ENCODE assay signal across 8 cellular contexts in genomic region chr9:4983541-4984165, GRCh38. TPM values are rescaled to one million over a fixed set of nuclear protein-coding genes. Genes with fewer than 3 reads are reported as not detected.
A peak's percentile ranks its signal among the peaks of the same experiment; 100 is the strongest.
DNase-seq lines count a peak whose midpoint lies in the region; ATAC-seq and TF ChIP-seq lines count a peak whose summit lies in the region.

No MANE protein-coding gene starts in this region.

- POLR2A ChIA-PET in activated CD8-positive, alpha-beta T cell treated with anti-CD3 and anti-CD28 coated beads for 36 hours (lab: Charles Lee) = interaction anchor here (0.7 to 2.2 kb wide), 4 partner anchors 13 to 641 kb away, joined by 3 to 19 read pairs (median 7); partner anchors contain the start of gene RCL1

- H3K4me3 ChIP-seq in kidney epithelial cell (ENCODE audit: low read depth, low read length) = peak overlapping the region; percentile 72
- H3K4me3 ChIP-seq in tibial artery = peak overlapping the region; percentile 78 to 97

- peaks cover 52% of the 10 kb centered on the region for H3K4me1 Mint-ChIP-seq in activated naive CD4-positive, alpha-beta T cell treated with anti-CD3 and anti-CD28 coated beads, Interleukin-2, amount 10 ng/mL, durations not matched to agents 7 days and 5 days
- peaks cover 52% of the 10 kb centered on the region for H3K4me1 Mint-ChIP-seq in activated CD8-positive, alpha-beta T cell treated with anti-CD3 and anti-CD28 coated beads for 36 hours (ENCODE audit: low read depth)

- H3K9me3 Mint-ChIP-seq in activated naive CD4-positive, alpha-beta T cell treated with anti-CD3 and anti-CD28 coated beads, Interleukin-2, amount 10 ng/mL, durations not matched to agents 7 days and 5 days = no peaks in the 10 kb centered on the region
- H3K9me3 Mint-ChIP-seq in activated CD8-positive, alpha-beta T cell treated with anti-CD3 and anti-CD28 coated beads for 36 hours = no peaks in the 10 kb centered on the region

- peak overlapping the region; percentile 94 to 99 for H3K27ac ChIP-seq in tibial artery

- peak overlapping the region; percentile 99 for H3K27ac Mint-ChIP-seq in activated naive CD4-positive, alpha-beta T cell treated with anti-CD3 and anti-CD28 coated beads, Interleukin-2, amount 10 ng/mL, durations not matched to agents 7 days and 5 days
- H3K27ac Mint-ChIP-seq in activated CD8-positive, alpha-beta T cell treated with anti-CD3 and anti-CD28 coated beads for 36 hours = peak overlapping the region; percentile 91

- no peaks in the 10 kb centered on the region for H3K27me3 ChIP-seq in kidney epithelial cell (ENCODE audit: control insufficient read depth, insufficient read depth, low read length)
- H3K27me3 ChIP-seq in tibial artery = no peaks in the 10 kb centered on the region

- in situ Hi-C loops in GM13977 (cut with MboI; ENCODE audit: low pct_unique_long_range_greater_than_20kb, low sequenced_read_pairs, unreplicated experiment) = loop anchor here (10.0 to 25.0 kb wide), 3 partner anchors 49 to 454 kb away; partner anchors contain the start of gene PLGRKT

- no peaks in the 10 kb centered on the region for H3K27me3 Mint-ChIP-seq in activated naive CD4-positive, alpha-beta T cell treated with anti-CD3 and anti-CD28 coated beads, Interleukin-2, amount 10 ng/mL, durations not matched to agents 7 days and 5 days
- H3K27me3 Mint-ChIP-seq in activated CD8-positive, alpha-beta T cell treated with anti-CD3 and anti-CD28 coated beads for 36 hours = no peaks in the 10 kb centered on the region

- no peak for DNase-seq in activated naive CD4-positive, alpha-beta T cell treated with anti-CD3 and anti-CD28 coated beads, Interleukin-2, amount 10 ng/mL, durations not matched to agents 7 days and 5 days
- DNase-seq in activated naive CD4-positive, alpha-beta T cell treated with anti-CD3 and anti-CD28 coated beads, Interleukin-2, amount 50 U/mL, for 16 hours = no peak
- DNase-seq in activated CD8-positive, alpha-beta T cell treated with anti-CD3 and anti-CD28 coated beads for 36 hours = no peak
- no peak for DNase-seq in kidney epithelial cell (ENCODE audit: low read depth)
- DNase-seq in tibial artery = no peak
- no peak for DNase-seq in GM13977 (ENCODE audit: low spot score)

- CTCF ChIA-PET in activated naive CD4-positive, alpha-beta T cell treated with anti-CD3 and anti-CD28 coated beads, Interleukin-2, amount 10 ng/mL, durations not matched to agents 7 days and 5 days (lab: Charles Lee) = interaction anchor here (0.8 kb wide), 1 partner anchor 189 kb away, joined by 3 read pairs; no protein-coding TSS in a partner anchor
- CTCF ChIA-PET in activated CD8-positive, alpha-beta T cell treated with anti-CD3 and anti-CD28 coated beads for 36 hours (lab: Charles Lee) = interaction anchor here (0.8 to 2.1 kb wide), 7 partner anchors 10 to 125 kb away, joined by 3 to 11 read pairs (median 5); no protein-coding TSS in a partner anchor

- peaks cover 0 to 50% (median 19%) of the 10 kb centered on the region in 4 donors for H3K4me1 ChIP-seq in tibial artery

- ATAC-seq in activated CD8-positive, alpha-beta T cell treated with anti-CD3 and anti-CD28 coated beads for 36 hours = no peak
- no peak for ATAC-seq in HG02610 (IDR thresholded peaks at IDR 0.05; ENCODE audit: unreplicated experiment)
- no peak for ATAC-seq in HG02571 (IDR thresholded peaks at IDR 0.05; ENCODE audit: unreplicated experiment)

- H3K36me3 ChIP-seq in kidney epithelial cell (ENCODE audit: control insufficient read depth, insufficient read depth, low read length) (no peaks in the 10 kb centered on the region), tibial artery (no peaks in the 10 kb centered on the region)

- intact Hi-C loops in activated CD8-positive, alpha-beta T cell treated with anti-CD3 and anti-CD28 coated beads for 36 hours (cut with micrococcal nuclease) = loop anchor here (2.0 to 5.0 kb wide), 2 partner anchors 15 to 306 kb away; partner anchors contain the start of gene CDC37L1
- intact Hi-C loops in tibial artery (cut with DNase I; ENCODE audit: low total_unique reads) = no loop called here

- no peak for TF ChIP-seq CTCF in activated CD8-positive, alpha-beta T cell treated with anti-CD3 and anti-CD28 coated beads for 36 hours (IDR thresholded peaks at IDR 0.05)
- TF ChIP-seq CTCF in kidney epithelial cell (IDR thresholded peaks at IDR 0.05; ENCODE audit: insufficient read depth, low read length, poor library complexity, severe bottlenecking) = no peak
- TF ChIP-seq CTCF in tibial artery (IDR thresholded peaks at IDR 0.05) = no peak
- no peak for TF ChIP-seq CTCF in GM13977 (IDR thresholded peaks at IDR 0.05; ENCODE audit: extremely low read depth, insufficient read depth, missing control alignments)

- no peaks in the 10 kb centered on the region for H3K9me3 ChIP-seq in tibial artery

- H3K4me3 Mint-ChIP-seq in activated naive CD4-positive, alpha-beta T cell treated with anti-CD3 and anti-CD28 coated beads, Interleukin-2, amount 10 ng/mL, durations not matched to agents 7 days and 5 days = no peak overlapping the region
- H3K4me3 Mint-ChIP-seq in activated CD8-positive, alpha-beta T cell treated with anti-CD3 and anti-CD28 coated beads for 36 hours = no peak overlapping the region

- peaks cover 15% of the 10 kb centered on the region for H3K36me3 Mint-ChIP-seq in activated naive CD4-positive, alpha-beta T cell treated with anti-CD3 and anti-CD28 coated beads, Interleukin-2, amount 10 ng/mL, durations not matched to agents 7 days and 5 days
- H3K36me3 Mint-ChIP-seq in activated CD8-positive, alpha-beta T cell treated with anti-CD3 and anti-CD28 coated beads for 36 hours (ENCODE audit: low read depth) = peaks cover 10% of the 10 kb centered on the region

RNA-seq across cellular contexts. Expression of gene JAK2, which starts 1.4 kb away (rescaled TPM):
- total RNA-seq in activated CD8-positive, alpha-beta T cell treated with anti-CD3 and anti-CD28 coated beads for 36 hours = 10 to 100 TPM; 28.4 to 29.0 TPM
- 7.1 and 9.1 TPM in 2 replicates for total RNA-seq in kidney epithelial cell
